8 cellular contexts compared by ENCODE assay signal in the genomic region with DNA sequence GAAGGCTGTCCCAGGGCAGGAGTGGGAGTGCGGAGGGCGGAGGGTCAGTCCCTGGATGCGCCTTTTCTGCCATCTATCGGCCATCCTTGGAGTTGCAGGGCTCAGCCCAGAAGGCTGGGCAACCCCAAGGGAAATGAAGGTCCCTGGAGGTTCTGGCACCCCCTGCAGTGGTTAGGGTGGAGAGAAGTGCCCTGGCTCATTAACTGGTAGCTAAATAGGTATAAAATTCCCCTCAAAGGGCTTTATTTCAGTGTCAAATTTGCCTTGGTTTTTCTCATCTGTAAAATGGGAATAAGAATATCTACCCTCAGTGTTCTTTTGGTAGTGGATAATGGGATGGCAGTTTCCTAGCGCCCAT. TPM values are rescaled to one million over a fixed set of nuclear protein-coding genes. Genes with fewer than 3 reads are reported as not detected.
DNase-seq lines count a peak whose midpoint lies in the region; ATAC-seq and TF ChIP-seq lines count a peak whose summit lies in the region.

No MANE protein-coding gene starts in this region.

- POLR2A ChIA-PET in activated CD4-positive, alpha-beta T cell treated with anti-CD3 and anti-CD28 coated beads for 36 hours (lab: Charles Lee), result interaction anchor here (0.6 kb wide), 1 partner anchor 122 kb away, joined by 9 read pairs; no protein-coding TSS in a partner anchor

- H3K9me3 ChIP-seq in liver (ENCODE audit: control insufficient read depth in 4 of 4, low read length in 3 of 4), result no peaks in the 10 kb centered on the region

- WGBS in liver, result 18% methylated on average over 5 of the region's 5 CpGs

- no peak overlapping the region for H3K9ac ChIP-seq in liver (ENCODE audit: low read depth in 1 of 2, low read length in 2 of 2)

- peaks cover 0 to 7% (median 3%) of the 10 kb centered on the region in 4 donors for H3K4me1 ChIP-seq in liver (ENCODE audit: control insufficient read depth in 4 of 4, insufficient read depth in 4 of 4, low read length in 3 of 4)

- TF ChIP-seq RAD21 in liver (IDR thresholded peaks at IDR 0.05), result peak; percentile 87 to 93

- DNase-seq in GDM1 (lab: John Stamatoyannopoulos, UW) (peak; percentile 56), HFF-Myc (ENCODE audit: extremely low read depth, low read depth) (peak; percentile 30), NCI-H226 (peak; percentile 38), chondrocyte (ENCODE audit: low spot score) (peak; percentile 66)
- peak; percentile 88 for DNase-seq in activated CD4-positive, alpha-beta T cell treated with anti-CD3 and anti-CD28 coated beads for 36 hours
- DNase-seq in stimulated activated CD8-positive, alpha-beta memory T cell treated with anti-CD3 and anti-CD28 coated beads, Interleukin-12 subunit alpha, Interleukin-12 subunit beta, amount 100 ng/mL, for 24 hours (ENCODE audit: extremely low read depth), result peak; percentile 36

- intact Hi-C loops in activated CD4-positive, alpha-beta T cell treated with anti-CD3 and anti-CD28 coated beads for 36 hours (cut with DNase I, micrococcal nuclease), result loop anchor here (1.0 to 5.0 kb wide), 3 partner anchors 52 to 116 kb away; a partner anchor contains a TSS

- H3K27me3 Mint-ChIP-seq in activated CD4-positive, alpha-beta T cell treated with anti-CD3 and anti-CD28 coated beads for 36 hours, result peaks cover 10% of the 10 kb centered on the region
- peaks cover 13% of the 10 kb centered on the region for H3K27me3 Mint-ChIP-seq in chondrocyte (ENCODE audit: low read depth)

- ATAC-seq in activated CD4-positive, alpha-beta T cell treated with anti-CD3 and anti-CD28 coated beads for 36 hours, result peak; percentile 93
- ATAC-seq in HG03469 (IDR thresholded peaks at IDR 0.05; ENCODE audit: unreplicated experiment), result no peak

- H3K9me3 Mint-ChIP-seq in activated CD4-positive, alpha-beta T cell treated with anti-CD3 and anti-CD28 coated beads for 36 hours (ENCODE audit: low read depth), result no peaks in the 10 kb centered on the region
- no peaks in the 10 kb centered on the region for H3K9me3 Mint-ChIP-seq in chondrocyte (ENCODE audit: low read depth)

- no peak overlapping the region for H3K27ac ChIP-seq in liver (ENCODE audit: low read depth in 1 of 2, low read length in 2 of 2)

- peaks cover 12% of the 10 kb centered on the region for H3K4me1 Mint-ChIP-seq in activated CD4-positive, alpha-beta T cell treated with anti-CD3 and anti-CD28 coated beads for 36 hours
- H3K4me1 Mint-ChIP-seq in chondrocyte (ENCODE audit: low read depth), result no peaks in the 10 kb centered on the region

- H3K4me3 Mint-ChIP-seq in activated CD4-positive, alpha-beta T cell treated with anti-CD3 and anti-CD28 coated beads for 36 hours, result peak overlapping the region; percentile 58
- H3K4me3 Mint-ChIP-seq in chondrocyte (ENCODE audit: unreplicated experiment), result no peak overlapping the region

- H3K27me3 ChIP-seq in liver (ENCODE audit: control insufficient read depth in 4 of 4, insufficient read depth in 4 of 4, low read length in 3 of 4), result no peaks in the 10 kb centered on the region

- H3K27ac Mint-ChIP-seq in activated CD4-positive, alpha-beta T cell treated with anti-CD3 and anti-CD28 coated beads for 36 hours, result no peak overlapping the region
- H3K27ac Mint-ChIP-seq in chondrocyte (ENCODE audit: unreplicated experiment), result no peak overlapping the region

- CTCF ChIA-PET in activated CD4-positive, alpha-beta T cell treated with anti-CD3 and anti-CD28 coated beads for 36 hours (lab: Charles Lee), result interaction anchor here (0.6 to 4.8 kb wide), 11 partner anchors 9 to 116 kb away, joined by 3 to 23 read pairs (median 4); no protein-coding TSS in a partner anchor

- H3K4me3 ChIP-seq in HFF-Myc (replicated peaks; ENCODE audit: low read depth, low read length) (no peak overlapping the region), liver (ENCODE audit: low read depth in 1 of 3, low read length in 3 of 3) (no peak overlapping the region)

- H3K36me3 ChIP-seq in liver (ENCODE audit: control insufficient read depth in 4 of 4, insufficient read depth in 3 of 4, low read depth in 1 of 4, low read length in 3 of 4), result no peaks in the 10 kb centered on the region

- no peaks in the 10 kb centered on the region for H3K36me3 Mint-ChIP-seq in activated CD4-positive, alpha-beta T cell treated with anti-CD3 and anti-CD28 coated beads for 36 hours (ENCODE audit: low read depth)
- H3K36me3 Mint-ChIP-seq in chondrocyte (ENCODE audit: low read depth), result no peaks in the 10 kb centered on the region

- TF ChIP-seq CTCF in HFF-Myc (IDR thresholded peaks at IDR 0.05; ENCODE audit: low read depth, low read length, missing control alignments) (peak; percentile 97), chondrocyte (IDR thresholded peaks at IDR 0.05) (peak; percentile 90), liver (IDR thresholded peaks at IDR 0.05; ENCODE audit: low read depth, low read length, missing input control) (peak; percentile 96)

TF ChIP-seq in liver, 16 proteins besides CTCF, POLR2A, EP300 and RAD21:
- TF ChIP-seq HNF4G (IDR thresholded peaks at IDR 0.05), result no peak
- TF ChIP-seq HNF4A (conservative IDR thresholded peaks at IDR 0.05), result peak in 1 of 2 donors; percentile 10

RNA-seq across cellular contexts. Expression of a gene that starts 22.4 kb away (rescaled TPM):
- total RNA-seq in activated CD4-positive, alpha-beta T cell treated with anti-CD3 and anti-CD28 coated beads for 36 hours, result 10 to 100 TPM; 21.9 to 34.0 TPM
- total RNA-seq in chondrocyte, result 19.3 to 23.7 TPM (median 21.9 TPM) in 3 replicates
- total RNA-seq in liver, result 10 to 100 TPM in 1 of 2 donors, 1 to 10 TPM in 1; 8.5 to 10.1 TPM
- polyA plus RNA-seq in liver, result 1 to 10 TPM; 4.7 to 6.7 TPM

RNA-seq across cellular contexts. Expression of a gene that starts 30.4 kb away (rescaled TPM):
- 100 to 1,000 TPM; 197 to 231 TPM for total RNA-seq in activated CD4-positive, alpha-beta T cell treated with anti-CD3 and anti-CD28 coated beads for 36 hours
- total RNA-seq in chondrocyte (96.8 to 138 TPM (median 107 TPM) in 3 replicates), liver (100 to 1,000 TPM in 1 of 2 donors, 10 to 100 TPM in 1; 74.0 to 142 TPM)
- 10 to 100 TPM; 38.3 to 39.6 TPM for polyA plus RNA-seq in liver

RNA-seq across cellular contexts. Expression of a gene that starts 53.9 kb away (rescaled TPM):
- total RNA-seq in activated CD4-positive, alpha-beta T cell treated with anti-CD3 and anti-CD28 coated beads for 36 hours, result under 1 TPM in 1 of 2 experiments, not detected in 1; 0.09 TPM
- total RNA-seq in chondrocyte, result 0.10 to 0.27 TPM (median 0.25 TPM) in 3 replicates
- total RNA-seq in liver, result under 1 TPM; 0.05 to 0.17 TPM
- polyA plus RNA-seq in liver, result under 1 TPM in 1 of 2 donors, not detected in 1; 0.02 TPM

Comparison
In these comparisons a context has a peak if more than half of its experiments do, and no peak if none do; other contexts are left out.
1. DNase-seq: peak in every context shown above with its lines; median percentile 88 in activated CD4-positive, alpha-beta T cell treated with anti-CD3 and anti-CD28 coated beads for 36 hours; 66 in chondrocyte; 56 in GDM1; 38 in NCI-H226; 36 in stimulated activated CD8-positive, alpha-beta memory T cell treated with anti-CD3 and anti-CD28 coated beads, Interleukin-12 subunit alpha, Interleukin-12 subunit beta, amount 100 ng/mL, for 24 hours; 30 in HFF-Myc.